Comparison of ENCODE assay signal across 9 cellular contexts in the genomic region with DNA sequence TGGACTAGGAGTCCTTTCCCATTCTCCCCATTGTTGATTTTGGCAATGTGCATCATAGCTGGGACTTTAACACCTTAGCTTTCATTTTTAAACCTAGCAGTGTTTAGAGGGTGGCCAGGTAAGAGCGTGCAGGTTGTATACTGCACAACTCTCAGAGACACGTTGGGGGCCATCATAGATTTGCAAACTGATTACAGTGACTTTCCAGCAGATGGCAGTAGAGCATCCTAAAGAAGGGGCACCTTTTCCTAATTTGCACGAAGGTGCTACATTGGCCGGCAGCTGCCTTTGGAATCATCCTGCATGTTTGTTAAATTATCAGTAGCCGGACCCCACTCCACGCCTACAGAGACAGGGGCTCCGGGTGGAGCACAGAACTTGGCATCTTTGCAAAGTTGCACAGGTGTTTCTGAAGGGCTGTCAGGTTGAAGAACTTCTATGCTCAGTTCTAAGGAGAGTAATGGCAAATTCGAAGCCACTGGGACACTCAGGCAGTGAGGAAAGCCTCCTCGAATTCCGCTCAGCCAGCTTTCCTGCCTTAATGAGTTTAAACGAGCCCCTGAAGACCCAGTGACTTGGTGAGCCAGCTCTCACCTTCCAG. TPM values are rescaled to one million over a fixed set of nuclear protein-coding genes. Genes with fewer than 3 reads are reported as not detected.
DNase-seq lines count a peak whose midpoint lies in the region; ATAC-seq and TF ChIP-seq lines count a peak whose summit lies in the region.
"Had no signal": no experiment of that assay in that cellular context is flagged by ENCODE, and none has a peak within 500 bp of the region (broad histone marks: within the 10 kb centered on the region; RNA-seq: fewer than 3 reads in every experiment).

No MANE protein-coding gene starts in this region.

- H3K4me1 ChIP-seq in Caco-2 (peaks cover 5% of the 10 kb centered on the region; the same call in 1 of the 2 replicates), suprapubic skin (peaks cover 3% of the 10 kb centered on the region)

- no peak for TF ChIP-seq EP300 in suprapubic skin (IDR thresholded peaks at IDR 0.05)

- no peak overlapping the region for H3K4me3 Mint-ChIP-seq in Caco-2 (ENCODE audit: unreplicated experiment)
- H3K4me3 Mint-ChIP-seq: T-helper 1 cell treated with Interleukin-12 subunit alpha and Interleukin-12 subunit beta and Interleukin-4 antibody, amounts not matched to agents 30 μg/mL and 1 μg/mL, for 36 hours had no signal

- WGBS in suprapubic skin = 17% methylated on average over 11 of the region's 11 CpGs

- no peaks in the 10 kb centered on the region for H3K36me3 Mint-ChIP-seq in Caco-2 (ENCODE audit: insufficient read depth, unreplicated experiment)

- BruUV-seq in Caco-2 (replicated peaks; lab: Mats Ljungman, UMichigan) = no TSS peak

- DNase-seq in Caco-2 (peak in 1 of 2 experiments; percentile 71), H7 (peak; percentile 80), NCI-H82 treated with DMSO at 0.1 percent for 48 hours (lab: John Stamatoyannopoulos, UW; ENCODE audit: unreplicated experiment) (peak; percentile 38), amniotic epithelial cell (ENCODE audit: low read depth) (peak; percentile 25), iPS-NIHi7 (ENCODE audit: extremely low spot score) (peak; percentile 76), suprapubic skin (ENCODE audit: low spot score in 2 of 2) (no peak), GF-D8 (lab: John Stamatoyannopoulos, UW) (no peak)

- H3K36me3 ChIP-seq in Caco-2 (ENCODE audit: control insufficient read depth, insufficient read depth, low read length) (no peaks in the 10 kb centered on the region), H7 (replicated peaks; ENCODE audit: control insufficient read depth, insufficient read depth, low read length) (no peaks in the 10 kb centered on the region), suprapubic skin (no peaks in the 10 kb centered on the region)

- no peaks in the 10 kb centered on the region for H3K9me3 Mint-ChIP-seq in Caco-2 (ENCODE audit: unreplicated experiment)
- H3K9me3 Mint-ChIP-seq: T-helper 1 cell treated with Interleukin-12 subunit alpha and Interleukin-12 subunit beta and Interleukin-4 antibody, amounts not matched to agents 30 μg/mL and 1 μg/mL, for 36 hours had no signal

- H3K4me3 ChIP-seq in Caco-2 (ENCODE audit: low read depth, low read length) = no peak overlapping the region
- no peak overlapping the region for H3K4me3 ChIP-seq in H7 (ENCODE audit: insufficient read depth, low read depth, low read length)
- no peak overlapping the region for H3K4me3 ChIP-seq in suprapubic skin

- ATAC-seq in GM21390 (IDR thresholded peaks at IDR 0.05; ENCODE audit: unreplicated experiment) = no peak

- intact Hi-C loops in Caco-2 (cut with micrococcal nuclease; ENCODE audit: unreplicated experiment) = loop anchor here (1.0 to 5.0 kb wide), 2 partner anchors 118 to 172 kb away; no protein-coding TSS in a partner anchor

- no peak overlapping the region for H3K27ac ChIP-seq in suprapubic skin

- no peaks in the 10 kb centered on the region for H3K9me3 ChIP-seq in Caco-2
- H3K9me3 ChIP-seq in suprapubic skin = no peaks in the 10 kb centered on the region

- peak; percentile 74 to 76 for TF ChIP-seq CTCF in Caco-2 (IDR thresholded peaks at IDR 0.05; ENCODE audit: insufficient read depth in 1 of 2, low read depth in 1 of 2, low read length in 1 of 2, severe bottlenecking in 1 of 2, unreplicated experiment in 1 of 2)
- TF ChIP-seq CTCF in suprapubic skin (IDR thresholded peaks at IDR 0.05) = peak; percentile 48 to 68

- POLR2A ChIA-PET in Caco-2 (lab: Charles Lee) = no interaction called here

- CTCF ChIA-PET in Caco-2 (lab: Charles Lee) = interaction anchor here (0.5 to 3.2 kb wide), 4 partner anchors 110 to 1205 kb away, joined by 3 to 12 read pairs (median 5); no protein-coding TSS in a partner anchor

- H3K27ac Mint-ChIP-seq in Caco-2 (ENCODE audit: unreplicated experiment) = no peak overlapping the region
- H3K27ac Mint-ChIP-seq: T-helper 1 cell treated with Interleukin-12 subunit alpha and Interleukin-12 subunit beta and Interleukin-4 antibody, amounts not matched to agents 30 μg/mL and 1 μg/mL, for 36 hours had no signal

- H3K4me1 Mint-ChIP-seq in Caco-2 (ENCODE audit: low read depth, unreplicated experiment) = peaks cover 1% of the 10 kb centered on the region

- H3K27me3 ChIP-seq in Caco-2 (replicated peaks; ENCODE audit: control insufficient read depth, insufficient read depth, low read length) = no peaks in the 10 kb centered on the region
- no peaks in the 10 kb centered on the region for H3K27me3 ChIP-seq in H7 (ENCODE audit: control insufficient read depth, insufficient read depth, low read length)
- peaks cover 2% of the 10 kb centered on the region for H3K27me3 ChIP-seq in suprapubic skin

- no peaks in the 10 kb centered on the region for H3K27me3 Mint-ChIP-seq in Caco-2 (ENCODE audit: insufficient read depth, unreplicated experiment)

- no peak for TF ChIP-seq POLR2A in suprapubic skin (IDR thresholded peaks at IDR 0.05)

RNA-seq across cellular contexts. Expression of a gene that starts 7.7 kb away (rescaled TPM):
- total RNA-seq in Caco-2 (2022) (not detected in 2 replicates), suprapubic skin (1 to 10 TPM in 3 of 4 donors, not detected in 1; 1.6 to 4.7 (median 4.7) TPM)
- total RNA-seq in H7 (2014; rRNA removed; shearing (Covaris generic)) = not detected in 2 replicates

RNA-seq across cellular contexts. Expression of a gene that starts 13.7 kb away (rescaled TPM):
- total RNA-seq in Caco-2 (2022) = 28.6 and 34.7 TPM in 2 replicates
- 7.3 and 9.2 TPM in 2 replicates for total RNA-seq in H7 (2014; rRNA removed; shearing (Covaris generic))
- 100 to 1,000 TPM in 2 of 4 donors, 10 to 100 TPM in 2; 74.4 to 116 (median 97.0) TPM for total RNA-seq in suprapubic skin

Comparison
In these comparisons a context has a peak if more than half of its experiments do, and no peak if none do; other contexts are left out.
1. DNase-seq: peak in H7 (single experiment), NCI-H82 treated with DMSO at 0.1 percent for 48 hours (single experiment), amniotic epithelial cell (single experiment) and iPS-NIHi7 (single experiment); none in suprapubic skin (0 of 2) and GF-D8 (single experiment).